Comparison of ENCODE assay signal across 1 cellular context in genomic region chr15:83287541-83288027, GRCh38.
TF ChIP-seq lines count a peak whose summit lies in the region.

No MANE protein-coding gene starts in this region.

TF ChIP-seq in IMR-90, 13 proteins besides CTCF, POLR2A, EP300 and RAD21 (continued from another document):
- TF ChIP-seq, protein P1, sequence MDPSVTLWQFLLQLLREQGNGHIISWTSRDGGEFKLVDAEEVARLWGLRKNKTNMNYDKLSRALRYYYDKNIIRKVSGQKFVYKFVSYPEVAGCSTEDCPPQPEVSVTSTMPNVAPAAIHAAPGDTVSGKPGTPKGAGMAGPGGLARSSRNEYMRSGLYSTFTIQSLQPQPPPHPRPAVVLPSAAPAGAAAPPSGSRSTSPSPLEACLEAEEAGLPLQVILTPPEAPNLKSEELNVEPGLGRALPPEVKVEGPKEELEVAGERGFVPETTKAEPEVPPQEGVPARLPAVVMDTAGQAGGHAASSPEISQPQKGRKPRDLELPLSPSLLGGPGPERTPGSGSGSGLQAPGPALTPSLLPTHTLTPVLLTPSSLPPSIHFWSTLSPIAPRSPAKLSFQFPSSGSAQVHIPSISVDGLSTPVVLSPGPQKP (IDR thresholded peaks at IDR 0.05; ENCODE audit: borderline replicate concordance, low read depth, low read length) = no peak
- TF ChIP-seq, protein P2, sequence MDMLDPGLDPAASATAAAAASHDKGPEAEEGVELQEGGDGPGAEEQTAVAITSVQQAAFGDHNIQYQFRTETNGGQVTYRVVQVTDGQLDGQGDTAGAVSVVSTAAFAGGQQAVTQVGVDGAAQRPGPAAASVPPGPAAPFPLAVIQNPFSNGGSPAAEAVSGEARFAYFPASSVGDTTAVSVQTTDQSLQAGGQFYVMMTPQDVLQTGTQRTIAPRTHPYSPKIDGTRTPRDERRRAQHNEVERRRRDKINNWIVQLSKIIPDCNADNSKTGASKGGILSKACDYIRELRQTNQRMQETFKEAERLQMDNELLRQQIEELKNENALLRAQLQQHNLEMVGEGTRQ (IDR thresholded peaks at IDR 0.05; ENCODE audit: low read depth, low read length) = no peak
- TF ChIP-seq MXI1 (IDR thresholded peaks at IDR 0.05; ENCODE audit: borderline replicate concordance, low read depth, low read length) (no peak), SMC3 (IDR thresholded peaks at IDR 0.05; ENCODE audit: low read depth, low read length) (no peak), RFX5 (IDR thresholded peaks at IDR 0.05; ENCODE audit: low read depth, low read length) (no peak), MAFK (IDR thresholded peaks at IDR 0.05; ENCODE audit: low read depth, low read length) (no peak)
